ENCODE assay signal across 2 cellular contexts in the genomic region with DNA sequence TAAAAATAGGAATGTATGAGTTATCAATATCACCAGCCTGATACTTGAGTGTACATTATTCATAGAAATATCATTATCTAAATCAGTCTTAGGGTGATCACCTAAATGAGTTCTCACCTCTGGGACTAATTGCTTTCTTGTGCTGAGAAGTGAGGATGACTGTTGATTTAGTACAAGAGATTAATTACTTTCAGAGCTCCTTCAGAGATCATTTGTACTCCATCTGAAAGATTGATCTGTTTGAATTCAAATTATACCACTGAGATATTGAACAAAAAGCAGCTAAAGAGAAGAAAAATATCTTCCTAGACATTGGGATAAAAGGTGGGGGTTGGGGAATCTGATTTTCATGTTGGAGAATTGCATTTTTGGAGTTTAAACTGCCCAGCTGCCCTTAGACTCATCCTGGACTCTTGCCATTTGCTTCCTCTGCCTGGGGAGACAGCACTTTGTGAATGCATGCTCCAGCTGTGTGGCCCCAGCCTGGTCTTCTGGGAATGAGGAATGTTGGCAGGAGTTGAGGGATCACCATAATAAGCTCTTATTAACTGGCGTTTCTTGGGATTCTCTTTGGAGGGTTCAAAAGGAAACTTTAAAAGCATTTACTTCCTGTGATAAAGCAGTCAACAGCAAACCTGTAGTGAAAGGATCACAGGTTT.
TF ChIP-seq lines count a peak whose summit lies in the region.

No MANE protein-coding gene starts in this region.

TF ChIP-seq in SK-N-SH treated with all-trans-retinoic acid at 6 μM for 48 hours, 23 proteins besides CTCF, POLR2A, EP300 and RAD21 (continued from another document):
- TF ChIP-seq ZNF565 (CRISPR knock-in tag; conservative IDR thresholded peaks at IDR 0.05; ENCODE audit: low read depth), result no peak
- no peak for TF ChIP-seq TOX (CRISPR knock-in tag; IDR thresholded peaks at IDR 0.05; ENCODE audit: borderline replicate concordance)
TF ChIP-seq in SK-N-SH treated with all-trans-retinoic acid at 6 μM for 48 hours: peak in this region for 0.

TF ChIP-seq in SK-N-SH, 30 proteins besides CTCF, POLR2A, EP300 and RAD21 (continued from another document):
- no peak for TF ChIP-seq REST (IDR thresholded peaks at IDR 0.05; ENCODE audit: low read depth, low read length)
- no peak for TF ChIP-seq MEF2A (IDR thresholded peaks at IDR 0.05; ENCODE audit: borderline replicate concordance, low read depth)
- no peak for TF ChIP-seq RCOR1 (IDR thresholded peaks at IDR 0.05; ENCODE audit: low read length)
- TF ChIP-seq, protein P1, sequence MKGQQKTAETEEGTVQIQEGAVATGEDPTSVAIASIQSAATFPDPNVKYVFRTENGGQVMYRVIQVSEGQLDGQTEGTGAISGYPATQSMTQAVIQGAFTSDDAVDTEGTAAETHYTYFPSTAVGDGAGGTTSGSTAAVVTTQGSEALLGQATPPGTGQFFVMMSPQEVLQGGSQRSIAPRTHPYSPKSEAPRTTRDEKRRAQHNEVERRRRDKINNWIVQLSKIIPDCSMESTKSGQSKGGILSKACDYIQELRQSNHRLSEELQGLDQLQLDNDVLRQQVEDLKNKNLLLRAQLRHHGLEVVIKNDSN (IDR thresholded peaks at IDR 0.05; ENCODE audit: borderline replicate concordance, low read depth), result no peak
- TF ChIP-seq TAF1 (IDR thresholded peaks at IDR 0.05; ENCODE audit: borderline replicate concordance, low read depth, low read length), result no peak
- no peak for TF ChIP-seq GATA2 (CRISPR knock-in tag; IDR thresholded peaks at IDR 0.05)
- no peak for TF ChIP-seq MXI1 (IDR thresholded peaks at IDR 0.05; ENCODE audit: low read depth, low read length)
- no peak for TF ChIP-seq ZBTB33 (IDR thresholded peaks at IDR 0.05; ENCODE audit: borderline replicate concordance, low read depth)
